15 cellular contexts compared by ENCODE assay signal in the genomic region with DNA sequence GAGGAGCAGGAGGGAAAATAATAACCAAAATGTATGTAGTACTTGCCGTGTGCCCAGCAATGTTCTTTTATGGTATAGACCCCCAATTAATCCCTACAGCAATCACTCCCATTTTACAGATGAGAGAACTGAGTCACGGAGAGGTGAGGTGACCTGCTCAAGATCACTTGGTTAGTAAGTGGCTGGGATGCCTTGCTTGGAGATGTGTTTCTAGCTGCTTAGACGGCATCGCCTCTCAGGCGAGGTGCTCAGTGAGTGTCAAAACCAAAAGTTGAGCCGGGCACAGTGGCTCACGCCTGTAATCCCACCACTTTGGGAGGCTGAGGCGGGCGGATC.
A peak's percentile ranks its signal among the peaks of the same experiment; 100 is the strongest.
DNase-seq lines count a peak whose midpoint lies in the region; ATAC-seq, FAIRE-seq and TF ChIP-seq lines count a peak whose summit lies in the region.
"Had no signal": no experiment of that assay in that cellular context is flagged by ENCODE, and none has a peak within 500 bp of the region (broad histone marks: within the 10 kb centered on the region; RNA-seq: fewer than 3 reads in every experiment).

No MANE protein-coding gene starts in this region.

- H3K36me3 ChIP-seq in SK-N-SH (replicated peaks in 1 of 2; ENCODE audit: control insufficient read depth in 1 of 2, insufficient read depth in 2 of 2, low read length in 1 of 2) (no peaks in the 10 kb centered on the region), osteoblast (ENCODE audit: insufficient read depth, low read length) (no peaks in the 10 kb centered on the region), tibial artery (no peaks in the 10 kb centered on the region)
- H3K36me3 ChIP-seq: tibial nerve had no signal

- H3K9me3 ChIP-seq in SK-N-SH = no peaks in the 10 kb centered on the region
- no peaks in the 10 kb centered on the region for H3K9me3 ChIP-seq in osteoblast (ENCODE audit: low read depth, low read length)
- H3K9me3 ChIP-seq in tibial artery = no peaks in the 10 kb centered on the region
- H3K9me3 ChIP-seq: BLaER1 treated with 17β-estradiol and CSF1 and Interleukin-3, amounts not matched to agents 10 nM and 100 nM; tibial nerve had no signal

- H3F3A ChIP-seq in SK-N-SH (replicated peaks; ENCODE audit: insufficient read depth) = peaks cover 40% of the 10 kb centered on the region

- H3K4me3 ChIP-seq in SK-N-SH (ENCODE audit: low read depth in 2 of 2, low read length in 1 of 2) = no peak overlapping the region
- no peak overlapping the region for H3K4me3 ChIP-seq in dorsolateral prefrontal cortex
- no peak overlapping the region for H3K4me3 ChIP-seq in osteoblast (ENCODE audit: insufficient read depth, low read length)
- H3K4me3 ChIP-seq in tibial artery = no peak overlapping the region
- H3K4me3 ChIP-seq: BLaER1 treated with 17β-estradiol and CSF1 and Interleukin-3, amounts not matched to agents 10 nM and 100 nM; tibial nerve had no signal

- no peak for TF ChIP-seq RAD21 in SK-N-SH (IDR thresholded peaks at IDR 0.05; ENCODE audit: low read length)

- FAIRE-seq in RCC 7860 (lab: Jason Lieb, UNC) = no peak
- FAIRE-seq: endothelial cell of umbilical vein had no signal

- H3K9me2 ChIP-seq in SK-N-SH = no peaks in the 10 kb centered on the region

- no peaks in the 10 kb centered on the region for H4K20me1 ChIP-seq in SK-N-SH (ENCODE audit: insufficient read depth)
- no peaks in the 10 kb centered on the region for H4K20me1 ChIP-seq in osteoblast (ENCODE audit: insufficient read depth, low read length)

- TF ChIP-seq CTCF in SK-N-SH (IDR thresholded peaks at IDR 0.05) = no peak
- TF ChIP-seq CTCF in dorsolateral prefrontal cortex (IDR thresholded peaks at IDR 0.05 in 54 of 56, conservative IDR thresholded peaks at IDR 0.05 in 2 of 56; ENCODE audit: low read depth in 1 of 56, partially characterized antibody in 56 of 56) = no peak
- no peak for TF ChIP-seq CTCF in osteoblast (IDR thresholded peaks at IDR 0.05; ENCODE audit: extremely low read depth, low read depth, low read length)
- no peak for TF ChIP-seq CTCF in tibial artery (IDR thresholded peaks at IDR 0.05)

- H3K79me2 ChIP-seq in SK-N-SH (ENCODE audit: insufficient read depth) = peaks cover 57% of the 10 kb centered on the region
- peaks cover 18% of the 10 kb centered on the region for H3K79me2 ChIP-seq in osteoblast (ENCODE audit: insufficient read depth, low read length)

- H2AFZ ChIP-seq in SK-N-SH (ENCODE audit: low read depth) (no peak overlapping the region), osteoblast (ENCODE audit: low read length) (no peak overlapping the region)

- H3K27ac ChIP-seq in SK-N-SH (ENCODE audit: low read depth in 2 of 2, low read length in 1 of 2) (peak overlapping the region; percentile 83 to 96), dorsolateral prefrontal cortex (peak overlapping the region in 56 of 59 donors; percentile 40 to 98 (median 95)), osteoblast (ENCODE audit: low read depth, low read length) (peak overlapping the region; percentile 70), tibial artery (peak overlapping the region; percentile 63 to 87)
- H3K27ac ChIP-seq: BLaER1 treated with 17β-estradiol and CSF1 and Interleukin-3, amounts not matched to agents 10 nM and 100 nM had no signal

- DNase-seq in SK-N-SH (no peak), dorsolateral prefrontal cortex (no peak), osteoblast (ENCODE audit: insufficient read length, low spot score, missing footprints) (no peak), tibial artery (no peak), NCI-H1417 (lab: John Stamatoyannopoulos, UW) (no peak), RCC 7860 (ENCODE audit: low spot score) (no peak)
- DNase-seq: activated B cell treated with CpG ODN at 0.5 μM for 24 hours; activated naive CD4-positive, alpha-beta T cell treated with anti-CD3 and anti-CD28 coated beads for 36 hours; central memory CD4-positive, alpha-beta T cell; DMS79 treated with DMSO at 0.1 percent for 48 hours; T-helper 1 cell had no signal

- peak overlapping the region; percentile 3; the same call in 1 of the 2 replicates for H3K9ac ChIP-seq in SK-N-SH
- H3K9ac ChIP-seq: BLaER1 treated with 17β-estradiol and CSF1 and Interleukin-3, amounts not matched to agents 10 nM and 100 nM had no signal

- CTCF ChIA-PET in SK-N-SH (lab: Yijun Ruan, JAX) = interaction anchor here (1.2 kb wide), 1 partner anchor 29 kb away, joined by 3 read pairs; no protein-coding TSS in a partner anchor

- 95% methylated on average over 9 of the region's 9 CpGs for WGBS in SK-N-SH (ENCODE audit: low lambda C conversion rate)

- ATAC-seq in HG03342 (IDR thresholded peaks at IDR 0.05; ENCODE audit: unreplicated experiment) = no peak

- POLR2A ChIA-PET in SK-N-SH (lab: Yijun Ruan, JAX) = no interaction called here

- peak overlapping the region; percentile 63; the same call in 1 of the 2 replicates for H3K4me2 ChIP-seq in SK-N-SH
- peak overlapping the region; percentile 56 for H3K4me2 ChIP-seq in osteoblast (ENCODE audit: insufficient read depth, low read length)

- no peaks in the 10 kb centered on the region for H3K27me3 ChIP-seq in SK-N-SH (ENCODE audit: insufficient read depth)
- H3K27me3 ChIP-seq in dorsolateral prefrontal cortex = no peaks in the 10 kb centered on the region
- no peaks in the 10 kb centered on the region for H3K27me3 ChIP-seq in osteoblast (ENCODE audit: insufficient read depth, low read length)
- no peaks in the 10 kb centered on the region for H3K27me3 ChIP-seq in tibial artery
- H3K27me3 ChIP-seq: tibial nerve had no signal

- H3K4me1 ChIP-seq in SK-N-SH (ENCODE audit: control insufficient read depth in 1 of 2, insufficient read depth in 2 of 2, low read depth in 1 of 2, low read length in 1 of 2) (peaks cover 41 to 53% of the 10 kb centered on the region in 2 experiments), osteoblast (ENCODE audit: insufficient read depth, low read length) (peaks cover 55% of the 10 kb centered on the region), tibial artery (peaks cover 6 to 70% (median 50%) of the 10 kb centered on the region in 4 donors)

- intact Hi-C loops in dorsolateral prefrontal cortex (cut with DNase I) = no loop called here
- intact Hi-C loops in tibial artery (cut with DNase I; ENCODE audit: low total_unique reads) = no loop called here

- TF ChIP-seq EP300 in SK-N-SH (IDR thresholded peaks at IDR 0.05; ENCODE audit: borderline replicate concordance in 1 of 2, low read depth in 1 of 2, low read length in 1 of 2) = no peak

TF ChIP-seq in SK-N-SH, 30 proteins besides CTCF, POLR2A, EP300 and RAD21:
- TF ChIP-seq RCOR1 (IDR thresholded peaks at IDR 0.05; ENCODE audit: low read length) (no peak), JUND (IDR thresholded peaks at IDR 0.05) (no peak), TEAD4 (IDR thresholded peaks at IDR 0.05; ENCODE audit: borderline replicate concordance, insufficient read depth) (no peak), ELF1 (IDR thresholded peaks at IDR 0.05) (no peak)
